In genomic region chr10:129140861-129141260, GRCh38 we compare ENCODE assay signal across 24 cellular contexts.
A peak's percentile ranks its signal among the peaks of the same experiment; 100 is the strongest.
DNase-seq lines count a peak whose midpoint lies in the region; ATAC-seq and TF ChIP-seq lines count a peak whose summit lies in the region.
"Had no signal": no experiment of that assay in that cellular context is flagged by ENCODE, and none has a peak within 500 bp of the region (broad histone marks: within the 10 kb centered on the region; RNA-seq: fewer than 3 reads in every experiment).

No MANE protein-coding gene starts in this region.

- WGBS in testis, 2 donors = 37 to 51% methylated on average over 10 of the region's 10 CpGs

- intact Hi-C loops in Right ventricle myocardium superior (cut with DNase I) (no loop called here), cardiac septum (cut with DNase I) (no loop called here), testis (cut with DNase I; ENCODE audit: low total_unique reads) (no loop called here)

- H3K27ac ChIP-seq in testis = no peak overlapping the region
- H3K27ac ChIP-seq: A549, C4-2B, esophagus squamous epithelium, gastrocnemius medialis, sigmoid colon, upper lobe of left lung had no signal

- no peak for DNase-seq in Right ventricle myocardium superior
- no peak for DNase-seq in cardiac septum (ENCODE audit: low spot score)
- peak; percentile 81 to 93 for DNase-seq in NOMO-1 (lab: John Stamatoyannopoulos, UW; ENCODE audit: unreplicated experiment in 2 of 2)
- DNase-seq in inferior parietal cortex (ENCODE audit: extremely low spot score) = peak; percentile 7
- peak; percentile 31 for DNase-seq in testis
- no peak for DNase-seq in ureter (ENCODE audit: low spot score)
- no peak for DNase-seq in retina
- DNase-seq: effector memory CD8-positive, alpha-beta T cell; esophagus squamous epithelium; kidney; mesenchymal stem cell; naive B cell; NCI-H1048; NCI-H2029; NCI-H2227 treated with DMSO at 0.1 percent for 48 hours; sigmoid colon; stimulated activated CD4-positive, alpha-beta T cell treated with anti-CD3 and anti-CD28 coated beads, Interleukin-15, amount 100 ng/mL, for 24 hours; stimulated activated CD8-positive, alpha-beta memory T cell treated with anti-CD3 and anti-CD28 coated beads, Interleukin-4, amount 100 ng/mL, for 48 hours; upper lobe of left lung had no signal

- H3K9me3 ChIP-seq in testis = no peaks in the 10 kb centered on the region
- H3K9me3 ChIP-seq: A549, esophagus squamous epithelium, gastrocnemius medialis, sigmoid colon, upper lobe of left lung had no signal

- peak; percentile 46 for ATAC-seq in Right ventricle myocardium superior (ENCODE audit: poor library complexity)
- no peak for ATAC-seq in HG03571 (IDR thresholded peaks at IDR 0.05; ENCODE audit: unreplicated experiment)
- ATAC-seq: A549; effector memory CD8-positive, alpha-beta T cell; gastrocnemius medialis; WTC11 had no signal

- no peak for TF ChIP-seq POLR2A in testis (IDR thresholded peaks at IDR 0.05)

- H3K4me3 ChIP-seq in testis = no peak overlapping the region
- H3K4me3 ChIP-seq: A549, esophagus squamous epithelium, gastrocnemius medialis, sigmoid colon, upper lobe of left lung had no signal

- TF ChIP-seq CTCF in testis (IDR thresholded peaks at IDR 0.05) = no peak

- H3K4me1 ChIP-seq in testis = no peaks in the 10 kb centered on the region
- H3K4me1 ChIP-seq: A549, esophagus squamous epithelium, gastrocnemius medialis, upper lobe of left lung had no signal

- H3K27me3 ChIP-seq in testis = no peaks in the 10 kb centered on the region
- H3K27me3 ChIP-seq: esophagus squamous epithelium, gastrocnemius medialis, sigmoid colon, upper lobe of left lung had no signal

- no peaks in the 10 kb centered on the region for H3K36me3 ChIP-seq in testis (ENCODE audit: low read depth, missing control alignments)
- H3K36me3 ChIP-seq: esophagus squamous epithelium, gastrocnemius medialis, sigmoid colon, upper lobe of left lung had no signal

Comparison
In these comparisons a context has a peak if more than half of its experiments do, and no peak if none do; other contexts are left out.
1. DNase-seq: peak in NOMO-1 (2 of 2), inferior parietal cortex (single experiment) and testis (single experiment); none in Right ventricle myocardium superior (single experiment), cardiac septum (single experiment), ureter (single experiment) and retina (single experiment).